Comparison of ENCODE assay signal across 8 cellular contexts in the genomic region with DNA sequence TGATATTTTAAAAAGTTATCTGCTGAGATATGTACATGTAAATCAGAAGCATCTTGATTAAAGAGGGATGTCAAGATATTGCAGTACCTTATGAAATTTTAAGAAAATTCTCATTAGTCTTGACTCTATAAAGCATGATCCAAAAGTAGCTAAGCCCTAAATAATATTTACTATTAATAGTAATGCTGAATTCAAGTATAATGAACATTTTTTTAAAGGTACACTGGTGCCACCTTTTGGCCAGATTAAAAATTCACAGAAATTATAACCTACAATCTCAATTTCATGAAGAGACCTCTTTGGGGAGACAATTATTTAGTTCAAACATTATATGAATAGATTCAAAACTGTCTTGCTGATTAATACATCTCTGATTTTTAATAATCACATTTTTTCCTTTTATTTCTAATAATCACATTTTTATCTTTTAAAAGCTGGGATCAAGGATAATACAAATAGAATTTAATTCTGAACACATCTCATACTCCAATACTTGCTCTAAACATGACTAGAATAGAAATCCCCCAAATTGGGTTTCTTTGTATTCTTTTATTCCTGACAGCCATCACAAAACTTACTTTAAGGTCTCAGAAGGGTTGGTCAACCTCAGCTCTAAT. TPM values are rescaled to one million over a fixed set of nuclear protein-coding genes. Genes with fewer than 3 reads are reported as not detected.
DNase-seq lines count a peak whose midpoint lies in the region; ATAC-seq, FAIRE-seq and TF ChIP-seq lines count a peak whose summit lies in the region.

No MANE protein-coding gene starts in this region.

- H4K20me1 ChIP-seq in KMS-11 (ENCODE audit: insufficient read depth) = no peaks in the 10 kb centered on the region

- DNase-seq in COLO829 (ENCODE audit: low spot score) = peak; percentile 29
- DNase-seq in bronchial epithelial cell (ENCODE audit: low read depth) = peak; percentile 24
- peak; percentile 46 for DNase-seq in myocyte (ENCODE audit: low read depth)
- no peak for DNase-seq in stimulated activated naive CD4-positive, alpha-beta T cell treated with Interleukin-2 at 50 U/mL for 16 hours (lab: John Stamatoyannopoulos, UW)
- no peak for DNase-seq in effector CD8-positive, alpha-beta T cell (lab: John Stamatoyannopoulos, UW)
- DNase-seq in Ammon's horn (ENCODE audit: low spot score) = no peak

- no peaks in the 10 kb centered on the region for H3K79me2 ChIP-seq in KMS-11 (ENCODE audit: insufficient read depth, low read depth)

- no peak overlapping the region for H3K4me2 ChIP-seq in KMS-11

- no peaks in the 10 kb centered on the region for H3K36me3 ChIP-seq in KMS-11 (ENCODE audit: insufficient read depth)
- peaks cover 1% of the 10 kb centered on the region for H3K36me3 ChIP-seq in bronchial epithelial cell (ENCODE audit: control insufficient read depth, insufficient read depth, low read length)

- FAIRE-seq in bronchial epithelial cell (lab: Jason Lieb, UNC) = no peak

- peak; percentile 51; the same call in 1 of the 2 replicates for TF ChIP-seq CTCF in KMS-11 (conservative IDR thresholded peaks at IDR 0.05; ENCODE audit: low read depth, low read length)
- no peak for TF ChIP-seq CTCF in bronchial epithelial cell (IDR thresholded peaks at IDR 0.05; ENCODE audit: insufficient read depth, low read length, severe bottlenecking)

- no peak overlapping the region for H3K27ac ChIP-seq in KMS-11

- ATAC-seq in GM19397 (IDR thresholded peaks at IDR 0.05; ENCODE audit: unreplicated experiment) = no peak

- no peaks in the 10 kb centered on the region for H3K4me1 ChIP-seq in KMS-11 (ENCODE audit: low read depth, poor library complexity, severe bottlenecking)

- no peak overlapping the region for H2AFZ ChIP-seq in KMS-11 (ENCODE audit: low read depth)

- no peak overlapping the region for H3K4me3 ChIP-seq in KMS-11 (IDR thresholded peaks at IDR 0.05; ENCODE audit: insufficient read depth, low read depth, low read length)
- H3K4me3 ChIP-seq in bronchial epithelial cell (ENCODE audit: low read depth, low read length) = no peak overlapping the region

- H3K27me3 ChIP-seq in KMS-11 (ENCODE audit: insufficient read depth, low read depth) = no peaks in the 10 kb centered on the region
- H3K27me3 ChIP-seq in bronchial epithelial cell (ENCODE audit: control insufficient read depth, insufficient read depth, low read length) = no peaks in the 10 kb centered on the region

- H3K9ac ChIP-seq in KMS-11 = no peak overlapping the region

RNA-seq across cellular contexts. Expression of a gene that starts 13.4 kb away (rescaled TPM):
- total RNA-seq in bronchial epithelial cell (under 0.01 and 0.13 TPM in 2 replicates), myocyte (0.05 and 0.08 TPM in 2 replicates)
- polyA plus RNA-seq in myocyte (2012) = 0.66 TPM

RNA-seq across cellular contexts. Expression of a gene that starts 24.9 kb away (rescaled TPM):
- 4.1 and 4.7 TPM in 2 replicates for total RNA-seq in bronchial epithelial cell
- 4.5 and 5.5 TPM in 2 replicates for total RNA-seq in myocyte
- polyA plus RNA-seq in myocyte (2012) = 7.1 TPM

RNA-seq across cellular contexts. Expression of a gene that starts 25.8 kb away (rescaled TPM):
- total RNA-seq in bronchial epithelial cell (36.1 and 39.5 TPM in 2 replicates), myocyte (44.0 and 44.1 TPM in 2 replicates)
- 18.9 TPM for polyA plus RNA-seq in myocyte (2012)

Comparison
In these comparisons a context has a peak if more than half of its experiments do, and no peak if none do; other contexts are left out.
1. DNase-seq: peak in COLO829 (single experiment), bronchial epithelial cell (single experiment) and myocyte (single experiment); none in stimulated activated naive CD4-positive, alpha-beta T cell treated with Interleukin-2 at 50 U/mL for 16 hours (single experiment), effector CD8-positive, alpha-beta T cell (single experiment) and Ammon's horn (single experiment).